Comparison of ENCODE assay signal across 9 cellular contexts in genomic region chr16:17469742-17470001, GRCh38. TPM values are rescaled to one million over a fixed set of nuclear protein-coding genes. Genes with fewer than 3 reads are reported as not detected.
DNase-seq lines count a peak whose midpoint lies in the region; ATAC-seq and TF ChIP-seq lines count a peak whose summit lies in the region.
"Had no signal": no experiment of that assay in that cellular context is flagged by ENCODE, and none has a peak within 500 bp of the region (broad histone marks: within the 10 kb centered on the region; RNA-seq: fewer than 3 reads in every experiment).

No MANE protein-coding gene starts in this region.

- ATAC-seq in activated B cell treated with CpG ODN at 0.5 μM for 24 hours (ENCODE audit: low read depth): peak; percentile 5
- peak; percentile 16 for ATAC-seq in stimulated activated naive CD8-positive, alpha-beta T cell treated with anti-CD3 and anti-CD28 coated beads, Interleukin-15, Interleukin-2, amounts not matched to agents 100 U/mL and 50 U/mL, for 24 hours

- DNase-seq in DMS 273 (lab: John Stamatoyannopoulos, UW; ENCODE audit: unreplicated experiment) (peak; percentile 43), DMS 273 treated with DMSO at 0.1 percent for 48 hours (lab: John Stamatoyannopoulos, UW) (no peak), activated B cell treated with CpG ODN at 0.5 μM for 24 hours (no peak), NCI-H2227 (lab: John Stamatoyannopoulos, UW; ENCODE audit: unreplicated experiment) (no peak), midbrain (lab: John Stamatoyannopoulos, UW) (no peak), NCI-H446 (lab: John Stamatoyannopoulos, UW) (no peak)
- DNase-seq in stimulated activated naive CD8-positive, alpha-beta T cell treated with anti-CD3 and anti-CD28 coated beads, Interleukin-15, Interleukin-2, amounts not matched to agents 100 U/mL and 50 U/mL, for 24 hours: no peak

- peak overlapping the region; percentile 70; the same call in 1 of the 2 replicates for H3K9ac ChIP-seq in iPS-20b (ENCODE audit: low read depth, low read length)

- no peak overlapping the region for H3K27ac ChIP-seq in iPS-20b (ENCODE audit: low read length)
- H3K27ac ChIP-seq: 22Rv1 had no signal

- intact Hi-C loops in activated B cell treated with CpG ODN at 0.5 μM for 24 hours (cut with micrococcal nuclease): loop anchor here (2.0 to 5.0 kb wide), 5 partner anchors 91 to 609 kb away; no protein-coding TSS in a partner anchor

- H3K36me3 ChIP-seq in iPS-20b (ENCODE audit: insufficient read depth, low read depth, low read length): no peaks in the 10 kb centered on the region

- H3K4me3 Mint-ChIP-seq in activated B cell treated with CpG ODN at 0.5 μM for 24 hours: peak overlapping the region; percentile 83

- H3K9me3 Mint-ChIP-seq in activated B cell treated with CpG ODN at 0.5 μM for 24 hours: no peaks in the 10 kb centered on the region

- H3K27me3 ChIP-seq in iPS-20b (ENCODE audit: insufficient read depth, low read length): peaks cover 35% of the 10 kb centered on the region

- no peaks in the 10 kb centered on the region for H3K27me3 Mint-ChIP-seq in activated B cell treated with CpG ODN at 0.5 μM for 24 hours

- no peaks in the 10 kb centered on the region for H3K9me3 ChIP-seq in iPS-20b (ENCODE audit: insufficient read depth, low read depth, low read length)

- POLR2A ChIA-PET in activated B cell treated with CpG ODN at 0.5 μM for 24 hours (lab: Charles Lee): interaction anchor here (0.8 to 3.2 kb wide), 3 partner anchors 10 to 54 kb away, joined by 3 to 23 read pairs (median 3); no protein-coding TSS in a partner anchor

- no peak for TF ChIP-seq CTCF in activated B cell treated with CpG ODN at 0.5 μM for 24 hours (IDR thresholded peaks at IDR 0.05)

- H3K4me3 ChIP-seq in iPS-20b (ENCODE audit: low read length): peak overlapping the region; percentile 78

- H3K36me3 Mint-ChIP-seq in activated B cell treated with CpG ODN at 0.5 μM for 24 hours (ENCODE audit: low read depth): peaks cover 13% of the 10 kb centered on the region

- CTCF ChIA-PET in activated B cell treated with CpG ODN at 0.5 μM for 24 hours (lab: Charles Lee): interaction anchor here (0.8 to 1.9 kb wide), 5 partner anchors 89 to 168 kb away, joined by 3 to 5 read pairs (median 4); no protein-coding TSS in a partner anchor

- H3K4me1 Mint-ChIP-seq in activated B cell treated with CpG ODN at 0.5 μM for 24 hours: peaks cover 56% of the 10 kb centered on the region

- peaks cover 38% of the 10 kb centered on the region for H3K4me1 ChIP-seq in iPS-20b (ENCODE audit: insufficient read depth, low read length)

- peak overlapping the region; percentile 68 for H3K27ac Mint-ChIP-seq in activated B cell treated with CpG ODN at 0.5 μM for 24 hours

RNA-seq across cellular contexts. Expression of gene XYLT1, which starts 1.1 kb away (rescaled TPM):
- total RNA-seq in activated B cell treated with CpG ODN at 0.5 μM for 24 hours: 14.9 and 17.0 TPM in 2 replicates
